ENCODE assay signal across 14 cellular contexts in genomic region chr14:48382961-48383360, GRCh38.
A peak's percentile ranks its signal among the peaks of the same experiment; 100 is the strongest.
DNase-seq lines count a peak whose midpoint lies in the region; ATAC-seq lines count a peak whose summit lies in the region.
"Had no signal": no experiment of that assay in that cellular context is flagged by ENCODE, and none has a peak within 500 bp of the region (broad histone marks: within the 10 kb centered on the region; RNA-seq: fewer than 3 reads in every experiment).

No MANE protein-coding gene starts in this region.

- ATAC-seq in HG03521 (IDR thresholded peaks at IDR 0.05; ENCODE audit: unreplicated experiment) (no peak), GM19035 (IDR thresholded peaks at IDR 0.05; ENCODE audit: unreplicated experiment) (no peak)
- ATAC-seq: A549; CD8-positive, alpha-beta T cell; HCT116 had no signal

- peak; percentile 6 for DNase-seq in H4 (ENCODE audit: low spot score)
- peak; percentile 1 for DNase-seq in cerebellum (ENCODE audit: low spot score)
- peak; percentile 85 for DNase-seq in mesenteric fat pad (ENCODE audit: low spot score)
- no peak for DNase-seq in NCI-H1417 (lab: John Stamatoyannopoulos, UW)
- no peak for DNase-seq in COLO829 (ENCODE audit: low spot score)
- DNase-seq: BE2C; Caco-2; CD8-positive, alpha-beta T cell; DMS53; GF-D8 had no signal

Comparison
In these comparisons a context has a peak if more than half of its experiments do, and no peak if none do; other contexts are left out.
1. DNase-seq: peak in H4 (single experiment), cerebellum (single experiment) and mesenteric fat pad (single experiment); none in NCI-H1417 (0 of 3) and COLO829 (single experiment).